10 cellular contexts compared by ENCODE assay signal in genomic region chr3:12395349-12396012, GRCh38.
A peak's percentile ranks its signal among the peaks of the same experiment; 100 is the strongest.
DNase-seq lines count a peak whose midpoint lies in the region; ATAC-seq, FAIRE-seq and TF ChIP-seq lines count a peak whose summit lies in the region.
"Had no signal": no experiment of that assay in that cellular context is flagged by ENCODE, and none has a peak within 500 bp of the region (broad histone marks: within the 10 kb centered on the region; RNA-seq: fewer than 3 reads in every experiment).

No MANE protein-coding gene starts in this region.

- H3K4me3 Mint-ChIP-seq in CD14-positive monocyte = no peak overlapping the region
- H3K4me3 Mint-ChIP-seq in activated CD4-positive, alpha-beta memory T cell treated with anti-CD3 and anti-CD28 coated beads for 36 hours = peak overlapping the region; percentile 20

- TF ChIP-seq CTCF in CD14-positive monocyte (IDR thresholded peaks at IDR 0.05) (no peak), D721Med (IDR thresholded peaks at IDR 0.05; ENCODE audit: insufficient read depth, missing control alignments) (no peak)

- peak overlapping the region; percentile 33 to 89 (median 83) for H3K27ac Mint-ChIP-seq in CD14-positive monocyte
- peak overlapping the region; percentile 40 for H3K27ac Mint-ChIP-seq in activated CD4-positive, alpha-beta memory T cell treated with anti-CD3 and anti-CD28 coated beads for 36 hours

- CTCF ChIA-PET in activated CD4-positive, alpha-beta memory T cell treated with anti-CD3 and anti-CD28 coated beads for 36 hours (lab: Charles Lee) = interaction anchor here (1.1 to 2.8 kb wide), 4 partner anchors 75 to 260 kb away, joined by 3 to 10 read pairs (median 5); no protein-coding TSS in a partner anchor
- CTCF ChIA-PET in HEK293T (lab: Yijun Ruan, JAX) = interaction anchor here (0.6 kb wide), 1 partner anchor 209 kb away, joined by 3 read pairs; no protein-coding TSS in a partner anchor

- peaks cover 0 to 5% (median 3%) of the 10 kb centered on the region in 3 donors for H3K27me3 Mint-ChIP-seq in CD14-positive monocyte (ENCODE audit: low read depth in 3 of 3)
- H3K27me3 Mint-ChIP-seq in activated CD4-positive, alpha-beta memory T cell treated with anti-CD3 and anti-CD28 coated beads for 36 hours = peaks cover 27% of the 10 kb centered on the region

- peak; percentile 19 for TF ChIP-seq POLR2A in GM19099 (IDR thresholded peaks at IDR 0.05; ENCODE audit: extremely low read depth, insufficient read length, low read depth)

- intact Hi-C loops in CD14-positive monocyte (cut with micrococcal nuclease) = loop anchor here (5.0 to 10.0 kb wide), 4 partner anchors 62 to 211 kb away; partner anchors contain the start of gene PPARG (in 1 of the 2)
- intact Hi-C loops in activated CD4-positive, alpha-beta memory T cell treated with anti-CD3 and anti-CD28 coated beads for 36 hours (cut with micrococcal nuclease) = loop anchor here (1.0 to 2.0 kb wide), 6 partner anchors 11 to 202 kb away; no protein-coding TSS in a partner anchor

- no peaks in the 10 kb centered on the region for H3K36me3 Mint-ChIP-seq in CD14-positive monocyte
- no peaks in the 10 kb centered on the region for H3K36me3 Mint-ChIP-seq in activated CD4-positive, alpha-beta memory T cell treated with anti-CD3 and anti-CD28 coated beads for 36 hours

- POLR2A ChIA-PET in activated CD4-positive, alpha-beta memory T cell treated with anti-CD3 and anti-CD28 coated beads for 36 hours (lab: Charles Lee) = interaction anchor here (0.7 to 1.9 kb wide), 5 partner anchors 11 to 208 kb away, joined by 3 to 6 read pairs (median 3); partner anchors contain the start of gene TSEN2
- POLR2A ChIA-PET in HEK293T (lab: Yijun Ruan, JAX) = interaction anchor here (1.4 kb wide), 1 partner anchor 89 kb away, joined by 4 read pairs; the partner anchor contains the start of gene TSEN2

- DNase-seq in CD14-positive monocyte (ENCODE audit: low spot score) (no peak), D721Med (ENCODE audit: insufficient read length, low spot score) (no peak), HEK293T (ENCODE audit: extremely low spot score) (no peak), epidermal melanocyte (ENCODE audit: insufficient read length, low spot score) (no peak), NCI-H2029 (lab: John Stamatoyannopoulos, UW) (no peak)
- peak; percentile 46 for DNase-seq in activated CD4-positive, alpha-beta memory T cell treated with anti-CD3 and anti-CD28 coated beads for 36 hours
- DNase-seq: T-helper 9 cell had no signal

- H3K4me1 Mint-ChIP-seq in CD14-positive monocyte = peaks cover 56% of the 10 kb centered on the region
- peaks cover 16% of the 10 kb centered on the region for H3K4me1 Mint-ChIP-seq in activated CD4-positive, alpha-beta memory T cell treated with anti-CD3 and anti-CD28 coated beads for 36 hours (ENCODE audit: low read depth)

- H3K9me3 Mint-ChIP-seq in CD14-positive monocyte = peaks cover 0 to 3% (median 0%) of the 10 kb centered on the region in 7 donors
- H3K9me3 Mint-ChIP-seq in activated CD4-positive, alpha-beta memory T cell treated with anti-CD3 and anti-CD28 coated beads for 36 hours = no peaks in the 10 kb centered on the region

- no peak for FAIRE-seq in D721Med (lab: Jason Lieb, UNC)
- FAIRE-seq: G401.6 had no signal

- peak; percentile 98 for ATAC-seq in HG03064 (IDR thresholded peaks at IDR 0.05; ENCODE audit: low read depth, unreplicated experiment)

TF ChIP-seq in HEK293T, 16 proteins besides CTCF, POLR2A, EP300 and RAD21:
- TF ChIP-seq TARDBP (IDR thresholded peaks at IDR 0.05) (no peak), FOXK2 (IDR thresholded peaks at IDR 0.05) (no peak), SUZ12 (IDR thresholded peaks at IDR 0.05) (no peak), PKNOX1 (IDR thresholded peaks at IDR 0.05) (no peak), BHLHE40 (IDR thresholded peaks at IDR 0.05; ENCODE audit: borderline replicate concordance) (no peak), L3MBTL2 (conservative IDR thresholded peaks at IDR 0.05) (no peak), ZNF384 (IDR thresholded peaks at IDR 0.05) (no peak), CTBP1 (IDR thresholded peaks at IDR 0.05; ENCODE audit: borderline replicate concordance) (no peak)
TF ChIP-seq in HEK293T: peak in this region for 0.
